In the genomic region with DNA sequence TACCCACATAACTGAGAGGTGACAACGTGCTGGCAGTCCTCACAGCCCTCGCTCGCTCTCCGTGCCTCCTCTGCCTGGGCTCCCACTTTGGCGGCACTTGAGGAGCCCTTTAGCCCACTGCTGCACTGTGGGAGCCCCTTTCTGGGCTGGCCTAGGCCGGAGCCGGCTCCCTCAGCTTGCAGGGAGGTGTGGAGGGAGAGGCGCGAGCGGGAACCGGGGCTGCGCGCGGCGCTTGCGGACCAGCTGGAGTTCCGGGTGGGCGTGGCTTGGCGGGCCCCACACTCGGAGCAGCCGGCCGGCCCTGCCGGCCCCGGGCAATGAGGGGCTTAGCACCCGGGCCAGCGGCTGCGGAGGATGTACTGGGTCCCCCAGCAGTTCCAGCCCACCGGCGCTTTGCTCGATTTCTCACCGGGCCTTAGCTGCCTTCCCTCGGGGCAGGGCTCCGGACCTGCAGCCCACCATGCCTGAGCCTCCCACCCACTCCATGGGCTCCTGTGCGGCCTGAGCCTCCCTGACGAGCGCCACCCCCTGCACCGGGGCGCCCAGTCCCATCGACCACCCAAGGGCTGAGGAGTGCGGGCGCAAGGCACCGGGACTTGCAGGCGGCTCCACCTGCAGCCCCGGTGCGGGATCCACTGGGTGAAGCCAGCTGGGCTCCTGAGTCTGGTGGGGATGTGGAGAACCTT, we compare ENCODE assay signal across 6 cellular contexts.
A peak's percentile ranks its signal among the peaks of the same experiment; 100 is the strongest.
DNase-seq lines count a peak whose midpoint lies in the region; TF ChIP-seq lines count a peak whose summit lies in the region.
"Not testable (repeated sequence)": the region's sequence is repeated elsewhere in the genome, so short reads cannot be mapped to it uniquely, and the experiment has no call there.

No MANE protein-coding gene starts in this region.

- not testable (repeated sequence) for H3K36me3 ChIP-seq in BLaER1; testis (ENCODE audit: low read depth, missing control alignments)

- not testable (repeated sequence) for H4K20me1 ChIP-seq in BLaER1

- 86 to 89% methylated on average over 21 to 23 of the region's 45 CpGs for WGBS in testis, 2 donors

- H3K9ac ChIP-seq in BLaER1, result not testable (repeated sequence)

- not testable (repeated sequence) for H3K27ac ChIP-seq in BLaER1, testis

- not testable (repeated sequence) for H3K27me3 ChIP-seq in BLaER1, testis

- peaks cover 30% of the 10 kb centered on the region for H3K4me1 ChIP-seq in BLaER1
- H3K4me1 ChIP-seq in testis, result not testable (repeated sequence)

- DNase-seq in ELF-1 (ENCODE audit: low read depth, low spot score) (peak; percentile 30), NCI-H2227 (lab: John Stamatoyannopoulos, UW; ENCODE audit: unreplicated experiment) (peak; percentile 78), activated gamma-delta T cell (lab: John Stamatoyannopoulos, UW) (peak; percentile 4), testis (peak; percentile 45)
- DNase-seq in fibroblast of villous mesenchyme (ENCODE audit: low read depth), result not testable (repeated sequence)

- H3K4me3 ChIP-seq in BLaER1 (0 out of 2 replicates have a peak overlapping the region, but pooled peaks have one; percentile 14), fibroblast of villous mesenchyme (ENCODE audit: low read depth, low read length) (peak overlapping the region; percentile 46), testis (peak overlapping the region; percentile 36 to 54)

- intact Hi-C loops in testis (cut with DNase I; ENCODE audit: low total_unique reads), result not testable (repeated sequence)

- H3K4me2 ChIP-seq in BLaER1, result peak overlapping the region; percentile 66

- not testable (repeated sequence) for TF ChIP-seq POLR2A in testis (IDR thresholded peaks at IDR 0.05)

- TF ChIP-seq CTCF in fibroblast of villous mesenchyme (IDR thresholded peaks at IDR 0.05; ENCODE audit: insufficient read depth, low read depth, low read length); testis (IDR thresholded peaks at IDR 0.05): not testable (repeated sequence)

- peaks cover 15% of the 10 kb centered on the region for H3K9me3 ChIP-seq in BLaER1
- H3K9me3 ChIP-seq in testis, result not testable (repeated sequence)
